14 cellular contexts compared by ENCODE assay signal in genomic region chr11:22567759-22568158, GRCh38. TPM values are rescaled to one million over a fixed set of nuclear protein-coding genes. Genes with fewer than 3 reads are reported as not detected.
DNase-seq lines count a peak whose midpoint lies in the region; ATAC-seq and TF ChIP-seq lines count a peak whose summit lies in the region.
"Had no signal": no experiment of that assay in that cellular context is flagged by ENCODE, and none has a peak within 500 bp of the region (broad histone marks: within the 10 kb centered on the region; RNA-seq: fewer than 3 reads in every experiment).

No MANE protein-coding gene starts in this region.

- no peak for TF ChIP-seq CTCF in gastroesophageal sphincter (IDR thresholded peaks at IDR 0.05)
- no peak for TF ChIP-seq CTCF in upper lobe of left lung (IDR thresholded peaks at IDR 0.05)

- WGBS in gastroesophageal sphincter (ENCODE audit: low coverage in 1 of 2), 2 donors, result no CpG with 5 or more reads among the region's 1 CpG
- WGBS in upper lobe of left lung, 2 donors, result 78 to 100% methylated on average over 1 of the region's 1 CpG

- no peaks in the 10 kb centered on the region for H3K9me3 ChIP-seq in gastroesophageal sphincter
- no peaks in the 10 kb centered on the region for H3K9me3 ChIP-seq in upper lobe of left lung
- H3K9me3 ChIP-seq: BE2C, Caco-2 had no signal

- DNase-seq in posterior vena cava (ENCODE audit: low spot score), result peak; percentile 62
- no peak for DNase-seq in upper lobe of left lung
- no peak for DNase-seq in HT-29 (ENCODE audit: low spot score)
- no peak for DNase-seq in pons (ENCODE audit: low spot score)
- DNase-seq in kidney glomerular epithelial cell (lab: John Stamatoyannopoulos, UW), result no peak
- DNase-seq: ACHN; BE2C; C1 segment of cervical spinal cord; Caco-2; CD4-positive, CD25-positive, alpha-beta regulatory T cell; H9; IMR-90 had no signal

- H3K36me3 ChIP-seq in gastroesophageal sphincter (no peaks in the 10 kb centered on the region), upper lobe of left lung (no peaks in the 10 kb centered on the region)
- H3K36me3 ChIP-seq: BE2C had no signal

- intact Hi-C loops in posterior vena cava (cut with DNase I), result no loop called here

- H3K27ac ChIP-seq in gastroesophageal sphincter, result no peak overlapping the region
- no peak overlapping the region for H3K27ac ChIP-seq in upper lobe of left lung
- H3K27ac ChIP-seq: HL-60 had no signal

- peak; percentile 34 for ATAC-seq in gastroesophageal sphincter
- ATAC-seq in upper lobe of left lung (ENCODE audit: low FRiP score in 2 of 2), result peak; percentile 19 to 55

- peaks cover 12% of the 10 kb centered on the region for H3K27me3 ChIP-seq in gastroesophageal sphincter
- H3K27me3 ChIP-seq in upper lobe of left lung, result no peaks in the 10 kb centered on the region
- H3K27me3 ChIP-seq: BE2C had no signal

- TF ChIP-seq EP300 in gastroesophageal sphincter (IDR thresholded peaks at IDR 0.05) (no peak), upper lobe of left lung (IDR thresholded peaks at IDR 0.05) (no peak)

- H3K4me1 ChIP-seq in gastroesophageal sphincter, result no peaks in the 10 kb centered on the region
- H3K4me1 ChIP-seq in upper lobe of left lung, result no peaks in the 10 kb centered on the region
- H3K4me1 ChIP-seq: BE2C, Caco-2 had no signal

- TF ChIP-seq POLR2A in gastroesophageal sphincter (IDR thresholded peaks at IDR 0.05) (no peak), upper lobe of left lung (IDR thresholded peaks at IDR 0.05) (no peak)

- H3K4me3 ChIP-seq in gastroesophageal sphincter (no peak overlapping the region), upper lobe of left lung (no peak overlapping the region)

RNA-seq across cellular contexts. Expression of gene FANCF, which starts 57.9 kb away (rescaled TPM):
- total RNA-seq in gastroesophageal sphincter (1 to 10 TPM; 3.6 to 9.2 (median 6.2) TPM), posterior vena cava (1 to 10 TPM; 5.1 to 5.6 TPM), upper lobe of left lung (10 to 100 TPM in 1 of 6 donors, 1 to 10 TPM in 5; 2.4 to 10.9 (median 7.8) TPM)
- total RNA-seq in HT-29 (2014; rRNA removed; shearing (Covaris generic)), result 21.6 and 22.9 TPM in 2 replicates
